ENCODE assay signal across 1 cellular context in the genomic region with DNA sequence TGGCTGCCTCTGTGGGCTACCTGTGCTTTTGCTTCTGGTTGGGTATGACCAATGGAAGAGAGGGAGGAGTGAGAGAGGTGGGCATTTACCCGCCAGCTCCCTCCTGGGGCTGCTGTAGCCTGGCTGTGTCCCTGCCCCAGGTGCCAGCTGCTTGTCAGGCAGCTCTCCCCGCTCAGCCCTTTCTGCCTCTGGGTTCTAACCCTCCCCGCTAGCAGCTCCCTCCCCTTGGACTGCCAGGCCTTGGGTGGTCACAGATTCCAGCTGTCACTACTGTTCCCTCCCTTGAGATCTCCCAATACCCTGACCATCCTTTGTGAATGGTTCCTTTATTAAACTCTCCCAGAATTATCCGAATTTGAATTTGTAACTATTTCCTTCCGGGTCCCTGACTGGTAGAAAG.
TF ChIP-seq lines count a peak whose summit lies in the region.

No MANE protein-coding gene starts in this region.

TF ChIP-seq in A549, 52 proteins besides CTCF, POLR2A, EP300 and RAD21 (continued from another document):
- TF ChIP-seq, protein P1, sequence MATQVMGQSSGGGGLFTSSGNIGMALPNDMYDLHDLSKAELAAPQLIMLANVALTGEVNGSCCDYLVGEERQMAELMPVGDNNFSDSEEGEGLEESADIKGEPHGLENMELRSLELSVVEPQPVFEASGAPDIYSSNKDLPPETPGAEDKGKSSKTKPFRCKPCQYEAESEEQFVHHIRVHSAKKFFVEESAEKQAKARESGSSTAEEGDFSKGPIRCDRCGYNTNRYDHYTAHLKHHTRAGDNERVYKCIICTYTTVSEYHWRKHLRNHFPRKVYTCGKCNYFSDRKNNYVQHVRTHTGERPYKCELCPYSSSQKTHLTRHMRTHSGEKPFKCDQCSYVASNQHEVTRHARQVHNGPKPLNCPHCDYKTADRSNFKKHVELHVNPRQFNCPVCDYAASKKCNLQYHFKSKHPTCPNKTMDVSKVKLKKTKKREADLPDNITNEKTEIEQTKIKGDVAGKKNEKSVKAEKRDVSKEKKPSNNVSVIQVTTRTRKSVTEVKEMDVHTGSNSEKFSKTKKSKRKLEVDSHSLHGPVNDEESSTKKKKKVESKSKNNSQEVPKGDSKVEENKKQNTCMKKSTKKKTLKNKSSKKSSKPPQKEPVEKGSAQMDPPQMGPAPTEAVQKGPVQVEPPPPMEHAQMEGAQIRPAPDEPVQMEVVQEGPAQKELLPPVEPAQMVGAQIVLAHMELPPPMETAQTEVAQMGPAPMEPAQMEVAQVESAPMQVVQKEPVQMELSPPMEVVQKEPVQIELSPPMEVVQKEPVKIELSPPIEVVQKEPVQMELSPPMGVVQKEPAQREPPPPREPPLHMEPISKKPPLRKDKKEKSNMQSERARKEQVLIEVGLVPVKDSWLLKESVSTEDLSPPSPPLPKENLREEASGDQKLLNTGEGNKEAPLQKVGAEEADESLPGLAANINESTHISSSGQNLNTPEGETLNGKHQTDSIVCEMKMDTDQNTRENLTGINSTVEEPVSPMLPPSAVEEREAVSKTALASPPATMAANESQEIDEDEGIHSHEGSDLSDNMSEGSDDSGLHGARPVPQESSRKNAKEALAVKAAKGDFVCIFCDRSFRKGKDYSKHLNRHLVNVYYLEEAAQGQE (IDR thresholded peaks at IDR 0.05), result no peak
- TF ChIP-seq JUNB (IDR thresholded peaks at IDR 0.05) (no peak), JUN (IDR thresholded peaks at IDR 0.05) (no peak), CHD4 (IDR thresholded peaks at IDR 0.05; ENCODE audit: borderline replicate concordance) (no peak), FOSB (CRISPR knock-in tag; IDR thresholded peaks at IDR 0.05) (no peak), CEBPB (IDR thresholded peaks at IDR 0.05) (no peak)
